In the genomic region with DNA sequence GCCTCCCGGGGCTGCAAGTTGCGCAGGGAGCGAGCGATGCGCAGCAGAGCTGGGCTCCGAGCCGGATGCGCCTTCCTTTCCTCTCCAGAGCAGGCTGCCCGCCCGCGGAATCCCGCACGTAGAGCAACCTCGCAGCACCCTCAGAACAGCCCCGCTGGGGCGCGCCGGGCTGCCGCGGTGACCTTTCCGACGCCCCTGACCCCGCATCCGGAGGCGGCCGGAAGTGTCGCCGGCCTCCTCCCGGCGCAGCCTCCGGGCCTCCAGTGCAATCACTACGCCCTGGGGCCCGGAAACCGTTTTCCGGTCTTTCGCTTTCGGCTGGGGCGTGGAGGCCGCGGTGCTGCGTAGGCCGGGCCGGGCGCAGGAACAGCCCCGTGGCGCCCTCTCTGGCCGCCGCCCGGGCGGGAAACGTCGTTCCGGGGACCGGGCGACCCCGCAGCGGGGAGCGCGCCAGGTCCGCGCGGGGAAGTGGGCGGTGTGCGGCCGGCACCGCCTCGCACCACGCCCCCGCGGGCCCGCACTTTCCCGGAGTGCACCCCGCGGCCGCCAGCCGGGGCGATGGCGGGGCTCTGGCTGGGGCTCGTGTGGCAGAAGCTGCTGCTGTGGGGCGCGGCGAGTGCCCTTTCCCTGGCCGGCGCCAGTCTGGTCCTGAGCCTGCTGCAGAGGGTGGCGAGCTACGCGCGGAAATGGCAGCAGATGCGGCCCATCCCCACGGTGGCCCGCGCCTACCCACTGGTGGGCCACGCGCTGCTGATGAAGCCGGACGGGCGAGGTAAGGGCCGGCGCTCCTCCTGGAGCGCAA, we compare ENCODE assay signal across 1 cellular context.
TF ChIP-seq lines count a peak whose summit lies in the region.

A gene (plus strand): TSS at position 302 of the 802 bp plus-strand sequence. CDS start 257 bp downstream, at position 559.

TF ChIP-seq in HepG2, 621 proteins besides CTCF, POLR2A, EP300 and RAD21 (continued from another document):
- TF ChIP-seq, protein P1, sequence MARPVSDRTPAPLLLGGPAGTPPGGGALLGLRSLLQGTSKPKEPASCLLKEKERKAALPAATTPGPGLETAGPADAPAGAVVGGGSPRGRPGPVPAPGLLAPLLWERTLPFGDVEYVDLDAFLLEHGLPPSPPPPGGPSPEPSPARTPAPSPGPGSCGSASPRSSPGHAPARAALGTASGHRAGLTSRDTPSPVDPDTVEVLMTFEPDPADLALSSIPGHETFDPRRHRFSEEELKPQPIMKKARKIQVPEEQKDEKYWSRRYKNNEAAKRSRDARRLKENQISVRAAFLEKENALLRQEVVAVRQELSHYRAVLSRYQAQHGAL (CRISPR knock-in tag; IDR thresholded peaks at IDR 0.05; ENCODE audit: not compliant biosample characterization), result no peak
- TF ChIP-seq ATF7 (IDR thresholded peaks at IDR 0.05) (no peak), ATF7 (CRISPR knock-in tag; IDR thresholded peaks at IDR 0.05) (no peak), ZNF879 (CRISPR knock-in tag; IDR thresholded peaks at IDR 0.05) (no peak), POLR2AphosphoS2 (IDR thresholded peaks at IDR 0.05; ENCODE audit: low read depth, low read length) (no peak), EEA1 (CRISPR knock-in tag; IDR thresholded peaks at IDR 0.05; ENCODE audit: borderline replicate concordance) (no peak; the same call in 1 of the 2 replicates), SNAI1 (CRISPR knock-in tag; IDR thresholded peaks at IDR 0.05; ENCODE audit: borderline replicate concordance) (peak; percentile 94), ZFX (CRISPR knock-in tag; IDR thresholded peaks at IDR 0.05; ENCODE audit: low read depth) (peak; percentile 94), HNRNPUL1 (IDR thresholded peaks at IDR 0.05; ENCODE audit: low read depth, low read length) (peak; percentile 47; the same call in 1 of the 2 replicates), TAF1 (CRISPR knock-in tag; IDR thresholded peaks at IDR 0.05) (peak; percentile 72), PPARG (CRISPR knock-in tag; conservative IDR thresholded peaks at IDR 0.05) (peak; percentile 62), SSRP1 (CRISPR knock-in tag; IDR thresholded peaks at IDR 0.05) (no peak), U2AF1 (optimal IDR thresholded peaks at IDR 0.05; ENCODE audit: low read depth, low read length) (peak; percentile 35), ATF7-NPFF (CRISPR knock-in tag; IDR thresholded peaks at IDR 0.05; ENCODE audit: low read depth) (peak; percentile 82), ZNF564 (CRISPR knock-in tag; IDR thresholded peaks at IDR 0.05) (no peak), SOX5 (CRISPR knock-in tag; IDR thresholded peaks at IDR 0.05; ENCODE audit: borderline replicate concordance) (peak; percentile 37; the same call in 1 of the 2 replicates), ZNF720 (CRISPR knock-in tag; IDR thresholded peaks at IDR 0.05) (no peak), NCOA1 (CRISPR knock-in tag; IDR thresholded peaks at IDR 0.05) (no peak), KDM6A (CRISPR knock-in tag; IDR thresholded peaks at IDR 0.05; ENCODE audit: low read depth) (no peak), ZNF891 (CRISPR knock-in tag; IDR thresholded peaks at IDR 0.05) (no peak), ZNF101 (CRISPR knock-in tag; IDR thresholded peaks at IDR 0.05; ENCODE audit: borderline replicate concordance, low read depth) (no peak), KLF6 (CRISPR knock-in tag; IDR thresholded peaks at IDR 0.05) (peak; percentile 52; the same call in 1 of the 2 replicates)
- TF ChIP-seq, protein P2, sequence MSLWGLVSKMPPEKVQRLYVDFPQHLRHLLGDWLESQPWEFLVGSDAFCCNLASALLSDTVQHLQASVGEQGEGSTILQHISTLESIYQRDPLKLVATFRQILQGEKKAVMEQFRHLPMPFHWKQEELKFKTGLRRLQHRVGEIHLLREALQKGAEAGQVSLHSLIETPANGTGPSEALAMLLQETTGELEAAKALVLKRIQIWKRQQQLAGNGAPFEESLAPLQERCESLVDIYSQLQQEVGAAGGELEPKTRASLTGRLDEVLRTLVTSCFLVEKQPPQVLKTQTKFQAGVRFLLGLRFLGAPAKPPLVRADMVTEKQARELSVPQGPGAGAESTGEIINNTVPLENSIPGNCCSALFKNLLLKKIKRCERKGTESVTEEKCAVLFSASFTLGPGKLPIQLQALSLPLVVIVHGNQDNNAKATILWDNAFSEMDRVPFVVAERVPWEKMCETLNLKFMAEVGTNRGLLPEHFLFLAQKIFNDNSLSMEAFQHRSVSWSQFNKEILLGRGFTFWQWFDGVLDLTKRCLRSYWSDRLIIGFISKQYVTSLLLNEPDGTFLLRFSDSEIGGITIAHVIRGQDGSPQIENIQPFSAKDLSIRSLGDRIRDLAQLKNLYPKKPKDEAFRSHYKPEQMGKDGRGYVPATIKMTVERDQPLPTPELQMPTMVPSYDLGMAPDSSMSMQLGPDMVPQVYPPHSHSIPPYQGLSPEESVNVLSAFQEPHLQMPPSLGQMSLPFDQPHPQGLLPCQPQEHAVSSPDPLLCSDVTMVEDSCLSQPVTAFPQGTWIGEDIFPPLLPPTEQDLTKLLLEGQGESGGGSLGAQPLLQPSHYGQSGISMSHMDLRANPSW (CRISPR knock-in tag; IDR thresholded peaks at IDR 0.05; ENCODE audit: borderline replicate concordance), result no peak
- TF ChIP-seq, protein P3, sequence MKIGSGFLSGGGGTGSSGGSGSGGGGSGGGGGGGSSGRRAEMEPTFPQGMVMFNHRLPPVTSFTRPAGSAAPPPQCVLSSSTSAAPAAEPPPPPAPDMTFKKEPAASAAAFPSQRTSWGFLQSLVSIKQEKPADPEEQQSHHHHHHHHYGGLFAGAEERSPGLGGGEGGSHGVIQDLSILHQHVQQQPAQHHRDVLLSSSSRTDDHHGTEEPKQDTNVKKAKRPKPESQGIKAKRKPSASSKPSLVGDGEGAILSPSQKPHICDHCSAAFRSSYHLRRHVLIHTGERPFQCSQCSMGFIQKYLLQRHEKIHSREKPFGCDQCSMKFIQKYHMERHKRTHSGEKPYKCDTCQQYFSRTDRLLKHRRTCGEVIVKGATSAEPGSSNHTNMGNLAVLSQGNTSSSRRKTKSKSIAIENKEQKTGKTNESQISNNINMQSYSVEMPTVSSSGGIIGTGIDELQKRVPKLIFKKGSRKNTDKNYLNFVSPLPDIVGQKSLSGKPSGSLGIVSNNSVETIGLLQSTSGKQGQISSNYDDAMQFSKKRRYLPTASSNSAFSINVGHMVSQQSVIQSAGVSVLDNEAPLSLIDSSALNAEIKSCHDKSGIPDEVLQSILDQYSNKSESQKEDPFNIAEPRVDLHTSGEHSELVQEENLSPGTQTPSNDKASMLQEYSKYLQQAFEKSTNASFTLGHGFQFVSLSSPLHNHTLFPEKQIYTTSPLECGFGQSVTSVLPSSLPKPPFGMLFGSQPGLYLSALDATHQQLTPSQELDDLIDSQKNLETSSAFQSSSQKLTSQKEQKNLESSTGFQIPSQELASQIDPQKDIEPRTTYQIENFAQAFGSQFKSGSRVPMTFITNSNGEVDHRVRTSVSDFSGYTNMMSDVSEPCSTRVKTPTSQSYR (CRISPR knock-in tag; IDR thresholded peaks at IDR 0.05; ENCODE audit: borderline replicate concordance), result peak; percentile 16; the same call in 1 of the 2 replicates
- TF ChIP-seq, protein P4, sequence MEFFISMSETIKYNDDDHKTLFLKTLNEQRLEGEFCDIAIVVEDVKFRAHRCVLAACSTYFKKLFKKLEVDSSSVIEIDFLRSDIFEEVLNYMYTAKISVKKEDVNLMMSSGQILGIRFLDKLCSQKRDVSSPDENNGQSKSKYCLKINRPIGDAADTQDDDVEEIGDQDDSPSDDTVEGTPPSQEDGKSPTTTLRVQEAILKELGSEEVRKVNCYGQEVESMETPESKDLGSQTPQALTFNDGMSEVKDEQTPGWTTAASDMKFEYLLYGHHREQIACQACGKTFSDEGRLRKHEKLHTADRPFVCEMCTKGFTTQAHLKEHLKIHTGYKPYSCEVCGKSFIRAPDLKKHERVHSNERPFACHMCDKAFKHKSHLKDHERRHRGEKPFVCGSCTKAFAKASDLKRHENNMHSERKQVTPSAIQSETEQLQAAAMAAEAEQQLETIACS (CRISPR knock-in tag; IDR thresholded peaks at IDR 0.05), result peak; percentile 34; the same call in 1 of the 2 replicates
- TF ChIP-seq, protein P5, sequence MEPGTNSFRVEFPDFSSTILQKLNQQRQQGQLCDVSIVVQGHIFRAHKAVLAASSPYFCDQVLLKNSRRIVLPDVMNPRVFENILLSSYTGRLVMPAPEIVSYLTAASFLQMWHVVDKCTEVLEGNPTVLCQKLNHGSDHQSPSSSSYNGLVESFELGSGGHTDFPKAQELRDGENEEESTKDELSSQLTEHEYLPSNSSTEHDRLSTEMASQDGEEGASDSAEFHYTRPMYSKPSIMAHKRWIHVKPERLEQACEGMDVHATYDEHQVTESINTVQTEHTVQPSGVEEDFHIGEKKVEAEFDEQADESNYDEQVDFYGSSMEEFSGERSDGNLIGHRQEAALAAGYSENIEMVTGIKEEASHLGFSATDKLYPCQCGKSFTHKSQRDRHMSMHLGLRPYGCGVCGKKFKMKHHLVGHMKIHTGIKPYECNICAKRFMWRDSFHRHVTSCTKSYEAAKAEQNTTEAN (CRISPR knock-in tag; conservative IDR thresholded peaks at IDR 0.05), result peak; percentile 59
- TF ChIP-seq, protein P6, sequence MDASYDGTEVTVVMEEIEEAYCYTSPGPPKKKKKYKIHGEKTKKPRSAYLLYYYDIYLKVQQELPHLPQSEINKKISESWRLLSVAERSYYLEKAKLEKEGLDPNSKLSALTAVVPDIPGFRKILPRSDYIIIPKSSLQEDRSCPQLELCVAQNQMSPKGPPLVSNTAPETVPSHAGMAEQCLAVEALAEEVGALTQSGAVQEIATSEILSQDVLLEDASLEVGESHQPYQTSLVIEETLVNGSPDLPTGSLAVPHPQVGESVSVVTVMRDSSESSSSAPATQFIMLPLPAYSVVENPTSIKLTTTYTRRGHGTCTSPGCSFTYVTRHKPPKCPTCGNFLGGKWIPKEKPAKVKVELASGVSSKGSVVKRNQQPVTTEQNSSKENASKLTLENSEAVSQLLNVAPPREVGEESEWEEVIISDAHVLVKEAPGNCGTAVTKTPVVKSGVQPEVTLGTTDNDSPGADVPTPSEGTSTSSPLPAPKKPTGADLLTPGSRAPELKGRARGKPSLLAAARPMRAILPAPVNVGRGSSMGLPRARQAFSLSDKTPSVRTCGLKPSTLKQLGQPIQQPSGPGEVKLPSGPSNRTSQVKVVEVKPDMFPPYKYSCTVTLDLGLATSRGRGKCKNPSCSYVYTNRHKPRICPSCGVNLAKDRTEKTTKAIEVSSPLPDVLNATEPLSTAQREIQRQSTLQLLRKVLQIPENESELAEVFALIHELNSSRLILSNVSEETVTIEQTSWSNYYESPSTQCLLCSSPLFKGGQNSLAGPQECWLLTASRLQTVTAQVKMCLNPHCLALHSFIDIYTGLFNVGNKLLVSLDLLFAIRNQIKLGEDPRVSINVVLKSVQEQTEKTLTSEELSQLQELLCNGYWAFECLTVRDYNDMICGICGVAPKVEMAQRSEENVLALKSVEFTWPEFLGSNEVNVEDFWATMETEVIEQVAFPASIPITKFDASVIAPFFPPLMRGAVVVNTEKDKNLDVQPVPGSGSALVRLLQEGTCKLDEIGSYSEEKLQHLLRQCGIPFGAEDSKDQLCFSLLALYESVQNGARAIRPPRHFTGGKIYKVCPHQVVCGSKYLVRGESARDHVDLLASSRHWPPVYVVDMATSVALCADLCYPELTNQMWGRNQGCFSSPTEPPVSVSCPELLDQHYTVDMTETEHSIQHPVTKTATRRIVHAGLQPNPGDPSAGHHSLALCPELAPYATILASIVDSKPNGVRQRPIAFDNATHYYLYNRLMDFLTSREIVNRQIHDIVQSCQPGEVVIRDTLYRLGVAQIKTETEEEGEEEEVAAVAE (CRISPR knock-in tag; IDR thresholded peaks at IDR 0.05; ENCODE audit: borderline replicate concordance), result 0 out of 2 replicates have a peak, but pooled peaks have one; percentile 20
TF ChIP-seq in HepG2: peak in this region for 281.
